ENCODE assay signal across 10 cellular contexts in the genomic region with DNA sequence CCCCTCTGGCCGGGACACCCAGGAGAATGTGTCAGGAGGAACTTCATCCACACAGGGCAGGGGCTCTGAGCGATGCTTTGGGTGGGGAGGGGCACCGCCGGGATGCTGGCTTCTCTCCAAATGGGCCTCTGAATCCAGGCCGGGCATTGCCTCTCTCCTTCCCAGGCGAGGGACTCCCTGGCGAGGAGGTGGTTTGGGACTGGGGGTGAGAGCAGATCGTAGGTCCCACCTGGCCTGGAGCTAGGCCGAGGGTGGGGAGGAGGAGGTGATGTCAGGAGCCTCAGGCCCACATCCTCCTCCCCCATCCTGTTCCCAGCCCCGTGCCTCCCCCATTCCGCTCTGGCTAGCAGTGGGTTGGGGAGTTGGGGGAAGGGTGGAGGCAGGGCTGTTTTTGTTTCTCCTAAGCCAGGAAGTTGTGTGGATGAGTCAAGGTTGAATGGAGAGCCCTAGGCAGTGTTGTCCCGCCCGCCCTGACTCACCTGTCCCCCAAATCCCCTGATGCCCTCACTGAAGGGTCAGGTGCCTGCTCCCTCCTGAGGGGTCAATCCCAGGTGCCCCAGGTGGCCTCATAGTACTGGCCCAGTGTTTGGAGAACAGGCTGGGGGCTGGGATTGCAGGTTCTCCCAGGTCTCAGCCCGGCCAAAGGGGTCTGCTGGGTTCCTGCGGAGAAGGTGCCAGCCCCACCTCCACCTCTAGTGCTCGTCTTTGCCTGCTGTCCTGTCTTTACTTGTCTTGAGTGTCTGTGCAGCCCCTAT. TPM values are rescaled to one million over a fixed set of nuclear protein-coding genes. Genes with fewer than 3 reads are reported as not detected.
A peak's percentile ranks its signal among the peaks of the same experiment; 100 is the strongest.
DNase-seq lines count a peak whose midpoint lies in the region; ATAC-seq, FAIRE-seq and TF ChIP-seq lines count a peak whose summit lies in the region.
"Had no signal": no experiment of that assay in that cellular context is flagged by ENCODE, and none has a peak within 500 bp of the region (broad histone marks: within the 10 kb centered on the region; RNA-seq: fewer than 3 reads in every experiment).

No MANE protein-coding gene starts in this region.

- H3K4me1 ChIP-seq in OCI-LY7 (ENCODE audit: insufficient read depth, low read length, poor library complexity, severe bottlenecking), result peaks cover 32% of the 10 kb centered on the region
- peaks cover 8% of the 10 kb centered on the region for H3K4me1 ChIP-seq in prostate gland (replicated peaks)
- H3K4me1 ChIP-seq in ascending aorta, result peaks cover 4 to 19% of the 10 kb centered on the region in 2 donors

- no peak for TF ChIP-seq CTCF in OCI-LY7 (conservative IDR thresholded peaks at IDR 0.05; ENCODE audit: low read length)
- TF ChIP-seq CTCF in fibroblast of pulmonary artery (IDR thresholded peaks at IDR 0.05; ENCODE audit: low read length, missing control alignments), result no peak
- TF ChIP-seq CTCF in prostate gland (IDR thresholded peaks at IDR 0.05), result no peak
- no peak for TF ChIP-seq CTCF in ascending aorta (IDR thresholded peaks at IDR 0.05)

- H3K4me3 ChIP-seq in OCI-LY7 (ENCODE audit: low read depth, low read length, poor library complexity, severe bottlenecking) (no peak overlapping the region), fibroblast of pulmonary artery (replicated peaks; ENCODE audit: low read depth, low read length) (no peak overlapping the region), prostate gland (peak overlapping the region in 1 of 2 donors; percentile 53), ascending aorta (no peak overlapping the region)

- WGBS in prostate gland, result 33% methylated on average over 13 of the region's 16 CpGs

- no peaks in the 10 kb centered on the region for H3K9me3 ChIP-seq in OCI-LY7 (ENCODE audit: low read length)
- H3K9me3 ChIP-seq in prostate gland, result no peaks in the 10 kb centered on the region
- no peaks in the 10 kb centered on the region for H3K9me3 ChIP-seq in ascending aorta

- H3K36me3 ChIP-seq in OCI-LY7 (ENCODE audit: insufficient read depth, low read length) (no peaks in the 10 kb centered on the region), prostate gland (no peaks in the 10 kb centered on the region), ascending aorta (no peaks in the 10 kb centered on the region)

- H3K27ac ChIP-seq in OCI-LY7 (ENCODE audit: low read depth, low read length, poor library complexity, severe bottlenecking), result no peak overlapping the region
- H3K27ac ChIP-seq in prostate gland, result peak overlapping the region; percentile 91 to 96
- H3K27ac ChIP-seq in ascending aorta, result no peak overlapping the region

- H3K27me3 ChIP-seq in prostate gland (replicated peaks; ENCODE audit: insufficient read depth) (no peaks in the 10 kb centered on the region), ascending aorta (peaks cover 28% of the 10 kb centered on the region)

- no TSS peak for BruUV-seq in OCI-LY7 (replicated peaks; lab: Mats Ljungman, UMichigan)

- ATAC-seq in GM21423 (IDR thresholded peaks at IDR 0.05; ENCODE audit: unreplicated experiment) (no peak), HG03097 (IDR thresholded peaks at IDR 0.05; ENCODE audit: low FRiP score, unreplicated experiment) (no peak)

- FAIRE-seq in GM12892 (lab: Jason Lieb, UNC), result no peak

- H3K79me2 ChIP-seq in OCI-LY7 (ENCODE audit: insufficient read depth, low read depth, low read length), result no peaks in the 10 kb centered on the region

- CTCF ChIA-PET in OCI-LY7 (lab: Charles Lee; ENCODE audit: unreplicated experiment), result no interaction called here

- intact Hi-C loops in OCI-LY7 (cut with micrococcal nuclease; ENCODE audit: unreplicated experiment) (no loop called here), prostate gland (cut with DNase I) (no loop called here), ascending aorta (cut with DNase I) (no loop called here)

- no peak overlapping the region; the same call in 1 of the 2 replicates for H3K4me2 ChIP-seq in OCI-LY7 (ENCODE audit: low read length)

- H3K9me2 ChIP-seq in OCI-LY7 (ENCODE audit: insufficient read depth, low read length), result no peaks in the 10 kb centered on the region

- no peaks in the 10 kb centered on the region for H4K20me1 ChIP-seq in OCI-LY7 (ENCODE audit: insufficient read depth, low read length)

- POLR2A ChIA-PET in OCI-LY7 (lab: Charles Lee), result no interaction called here

- no peak for TF ChIP-seq POLR2A in GM12892 (IDR thresholded peaks at IDR 0.05; ENCODE audit: low read depth, low read length)
- TF ChIP-seq POLR2A in prostate gland (IDR thresholded peaks at IDR 0.05), result peak; percentile 63

- DNase-seq in GM12892 (ENCODE audit: insufficient read length) (peak; percentile 13), OCI-LY7 (ENCODE audit: low spot score) (no peak), fibroblast of pulmonary artery (ENCODE audit: low read depth) (peak; percentile 74), prostate gland (ENCODE audit: low spot score) (peak; percentile 62), ascending aorta (ENCODE audit: low spot score in 2 of 2) (no peak)
- no peak for DNase-seq in activated CD4-positive, alpha-beta T cell treated with anti-CD3 and anti-CD28 coated beads, Interleukin-2, amount 50 U/mL, for 4 hours
- DNase-seq: caudate nucleus, SHP77 had no signal

- peak overlapping the region; percentile 87; the same call in 1 of the 2 replicates for H2AFZ ChIP-seq in OCI-LY7 (ENCODE audit: low read length)

RNA-seq across cellular contexts. Expression of gene GRB7, which starts 2.8 kb away (rescaled TPM):
- polyA plus RNA-seq in GM12892 (2012; ENCODE audit: missing spikeins), result not detected
- 0.25 and 0.31 TPM in 2 replicates for total RNA-seq in OCI-LY7 (2014; rRNA removed; shearing (Covaris generic))
- total RNA-seq in OCI-LY7 (2022), result not detected in 2 replicates
- total RNA-seq in prostate gland, result 10 to 100 TPM; 25.7 to 32.6 TPM
- total RNA-seq in ascending aorta, result 1.6 TPM

RNA-seq across cellular contexts. Expression of gene MIEN1, which starts 10.2 kb away (rescaled TPM):
- polyA plus RNA-seq in GM12892 (2012; ENCODE audit: missing spikeins), result 51.1 TPM
- total RNA-seq in OCI-LY7 (2014; rRNA removed; shearing (Covaris generic)), result 77.3 and 89.9 TPM in 2 replicates
- total RNA-seq in OCI-LY7 (2022) (55.4 and 59.4 TPM in 2 replicates), prostate gland (100 to 1,000 TPM in 1 of 2 donors, 10 to 100 TPM in 1; 46.5 to 119 TPM), ascending aorta (64.2 TPM)

RNA-seq across cellular contexts. Expression of gene ERBB2, which starts 40.7 kb away (rescaled TPM):
- 5.9 TPM for polyA plus RNA-seq in GM12892 (2012; ENCODE audit: missing spikeins)
- 5.8 and 6.5 TPM in 2 replicates for total RNA-seq in OCI-LY7 (2014; rRNA removed; shearing (Covaris generic))
- total RNA-seq in OCI-LY7 (2022), result 11.4 and 14.6 TPM in 2 replicates
- total RNA-seq in prostate gland, result 100 to 1,000 TPM; 112 to 172 TPM
- 124 TPM for total RNA-seq in ascending aorta

RNA-seq across cellular contexts. Expression of gene PGAP3, which starts 52.7 kb away (rescaled TPM):
- 5.9 TPM for polyA plus RNA-seq in GM12892 (2012; ENCODE audit: missing spikeins)
- total RNA-seq in OCI-LY7 (2014; rRNA removed; shearing (Covaris generic)), result 4.5 and 8.7 TPM in 2 replicates
- 9.2 and 12.4 TPM in 2 replicates for total RNA-seq in OCI-LY7 (2022)
- 10 to 100 TPM; 44.6 to 50.0 TPM for total RNA-seq in prostate gland
- total RNA-seq in ascending aorta, result 29.5 TPM

Comparison
In these comparisons a context has a peak if more than half of its experiments do, and no peak if none do; other contexts are left out.
1. DNase-seq: peak in GM12892 (single experiment), fibroblast of pulmonary artery (single experiment) and prostate gland (single experiment); none in OCI-LY7 (single experiment), ascending aorta (0 of 2) and activated CD4-positive, alpha-beta T cell treated with anti-CD3 and anti-CD28 coated beads, Interleukin-2, amount 50 U/mL, for 4 hours (0 of 2).
2. H3K27ac ChIP-seq: peak in prostate gland (2 of 2); none in OCI-LY7 (single experiment) and ascending aorta (0 of 2).
3. RNA of gene GRB7, which starts 2.8 kb away (total RNA-seq): 25.7 to 32.6 TPM in prostate gland; 1.6 TPM in ascending aorta (single experiment) and 0.25 to 0.31 TPM in OCI-LY7; every median in the first group is over 10 times any median in the second.